Comparison of ENCODE assay signal across 8 cellular contexts in genomic region chr4:183504930-183505555, GRCh38. TPM values are rescaled to one million over a fixed set of nuclear protein-coding genes. Genes with fewer than 3 reads are reported as not detected.
DNase-seq lines count a peak whose midpoint lies in the region; ATAC-seq, FAIRE-seq and TF ChIP-seq lines count a peak whose summit lies in the region.

Gene ING2, plus strand, starts transcription at chr4:183505058. Its CDS starts 138 bp downstream, at chr4:183505196.

- no peak for FAIRE-seq in keratinocyte (lab: Jason Lieb, UNC)

- H3K27me3 ChIP-seq in PC-9 (ENCODE audit: insufficient read depth, low read depth) (no peaks in the 10 kb centered on the region), keratinocyte (ENCODE audit: control insufficient read depth, extremely low read depth, insufficient read depth, low read length) (no peaks in the 10 kb centered on the region)

- dilution Hi-C loops in keratinocyte (cut with MboI; ENCODE audit: extremely low pct_ligation_motif_present, low sequenced_read_pairs), result no loop called here

- H3K9me1 ChIP-seq in keratinocyte (ENCODE audit: control insufficient read depth, extremely low read depth, insufficient read depth, low read length), result no peaks in the 10 kb centered on the region

- H3K4me2 ChIP-seq in PC-9 (peak within 1 kb of the TSS; percentile 91), keratinocyte (ENCODE audit: control insufficient read depth, extremely low read depth, insufficient read depth, low read depth, low read length) (peak within 1 kb of the TSS; percentile 59)

- intact Hi-C loops in PC-9 (cut with micrococcal nuclease; ENCODE audit: unreplicated experiment), result loop anchor here (1.0 to 5.0 kb wide), 5 partner anchors 12 to 154 kb away; partner anchors contain the start of genes CDKN2AIP, RWDD4 and TRAPPC11

- no peaks in the 10 kb centered on the region for H3K9me2 ChIP-seq in PC-9 (ENCODE audit: insufficient read depth)

- H4K20me1 ChIP-seq in PC-9 (ENCODE audit: insufficient read depth) (no peaks in the 10 kb centered on the region), keratinocyte (ENCODE audit: control insufficient read depth, extremely low read depth, insufficient read depth, low read length) (no peaks in the 10 kb centered on the region)

- TF ChIP-seq CTCF in PC-9 (conservative IDR thresholded peaks at IDR 0.05), result no peak
- TF ChIP-seq CTCF in keratinocyte (optimal IDR thresholded peaks at IDR 0.05 in 1 of 3, IDR thresholded peaks at IDR 0.05 in 1 of 3, conservative IDR thresholded peaks at IDR 0.05 in 1 of 3; ENCODE audit: extremely low read depth in 1 of 3, insufficient read depth in 2 of 3, low read length in 3 of 3), result no peak

- CTCF ChIA-PET in PC-9 (lab: Charles Lee), result interaction anchor here (0.6 kb wide), 1 partner anchor 741 kb away, joined by 3 read pairs; no protein-coding TSS in a partner anchor

- H3K9me3 ChIP-seq in PC-9 (ENCODE audit: insufficient read depth, low read depth), result no peaks in the 10 kb centered on the region
- H3K9me3 ChIP-seq in keratinocyte (ENCODE audit: control insufficient read depth, low read depth, low read length), result no peaks in the 10 kb centered on the region

- H3F3A ChIP-seq in PC-9 (ENCODE audit: insufficient read depth, low read depth), result no peaks in the 10 kb centered on the region; the same call in 1 of the 2 replicates

- no TSS peak for BruUV-seq in PC-9 (replicated peaks; lab: Mats Ljungman, UMichigan)

- in situ Hi-C loops in T47D (cut with HindIII; ENCODE audit: low pct_unique_long_range_greater_than_20kb, low sequenced_read_pairs), result no loop called here

- H3K79me2 ChIP-seq in PC-9 (ENCODE audit: low read depth), result peaks cover 44% of the 10 kb centered on the region
- peaks cover 47% of the 10 kb centered on the region for H3K79me2 ChIP-seq in keratinocyte (ENCODE audit: control insufficient read depth, insufficient read depth, low read length)

- H3K36me3 ChIP-seq in PC-9 (ENCODE audit: low read depth) (no peaks in the 10 kb centered on the region), keratinocyte (ENCODE audit: control insufficient read depth in 2 of 2, extremely low read depth in 1 of 2, insufficient read depth in 2 of 2, low read length in 2 of 2) (no peaks in the 10 kb centered on the region)

- peak; percentile 81 for DNase-seq in NCI-H748 (lab: John Stamatoyannopoulos, UW; ENCODE audit: unreplicated experiment)
- DNase-seq in NCI-H748 treated with DMSO at 0.1 percent for 48 hours (lab: John Stamatoyannopoulos, UW), result no peak
- peak; percentile 67 for DNase-seq in HPDE6-E6E7 (ENCODE audit: extremely low spot score)
- DNase-seq in PC-9, result peak in 1 of 2 experiments; percentile 42
- DNase-seq in T47D (ENCODE audit: low read depth in 1 of 2, low spot score in 1 of 2), result peak; percentile 54 to 57
- DNase-seq in keratinocyte (ENCODE audit: low read depth, low spot score), result no peak
- peak; percentile 77 for DNase-seq in stimulated activated CD8-positive, alpha-beta memory T cell treated with anti-CD3 and anti-CD28 coated beads, Interleukin-4, amount 100 ng/mL, for 24 hours (ENCODE audit: low read depth)

- ATAC-seq in GM21390 (IDR thresholded peaks at IDR 0.05; ENCODE audit: unreplicated experiment), result peak; percentile 47

- peak within 1 kb of the TSS; percentile 90 for H3K9ac ChIP-seq in keratinocyte (ENCODE audit: control insufficient read depth, extremely low read depth, insufficient read depth, low read length)

- H3K27ac ChIP-seq in PC-9, result peak within 1 kb of the TSS; percentile 71
- H3K27ac ChIP-seq in keratinocyte (ENCODE audit: control insufficient read depth, insufficient read depth, low read length), result peak within 1 kb of the TSS; percentile 90

- POLR2A ChIA-PET in PC-9 (lab: Charles Lee; ENCODE audit: unreplicated experiment), result no interaction called here

- H2AFZ ChIP-seq in PC-9 (peak within 1 kb of the TSS; percentile 95), keratinocyte (ENCODE audit: control insufficient read depth, low read length) (peak within 1 kb of the TSS; percentile 95)

- peak within 1 kb of the TSS; percentile 63 for H3K4me3 ChIP-seq in PC-9
- peak within 1 kb of the TSS; percentile 88 to 96 (median 94) for H3K4me3 ChIP-seq in keratinocyte (ENCODE audit: control insufficient read depth in 2 of 3, extremely low read depth in 1 of 3, insufficient read depth in 2 of 3, low read depth in 1 of 3, low read length in 3 of 3)

- H3K4me1 ChIP-seq in PC-9 (replicated peaks; ENCODE audit: insufficient read depth) (peaks cover 11% of the 10 kb centered on the region), keratinocyte (ENCODE audit: control insufficient read depth, extremely low read depth, insufficient read depth, low read length) (peaks cover 14% of the 10 kb centered on the region)

RNA-seq across cellular contexts. Expression of gene ING2, which starts in this region (rescaled TPM):
- 10.6 and 11.6 TPM in 2 replicates for total RNA-seq in PC-9 (2021)
- 8.8 to 16.1 TPM (median 12.1 TPM) in 3 replicates for polyA plus RNA-seq in keratinocyte
- 16.9 TPM for polyA plus RNA-seq in keratinocyte (2011; ENCODE audit: low read depth)
- polyA plus RNA-seq in keratinocyte (2011; cell fraction: cytosol; rRNA removed), result 12.8 and 17.5 TPM in 2 replicates
- polyA plus RNA-seq in keratinocyte (2011; cell fraction: nucleus; rRNA removed), result 7.0 and 9.0 TPM in 2 replicates
- polyA plus RNA-seq in keratinocyte (2012; ENCODE audit: low replicate concordance), result 13.7 and 15.0 TPM in 2 replicates
- polyA minus RNA-seq in keratinocyte, result 0.92 to 2.4 TPM in 2 of 3 replicates, not detected in the other
- 4.6 TPM for polyA minus RNA-seq in keratinocyte (2011; cell fraction: cytosol; rRNA and poly(A)+ RNA removed)
- 0.53 and 2.1 TPM in 2 replicates for polyA minus RNA-seq in keratinocyte (2011; cell fraction: nucleus; rRNA and poly(A)+ RNA removed)

Comparison
In these comparisons a context has a peak if more than half of its experiments do, and no peak if none do; other contexts are left out.
1. DNase-seq: peak in NCI-H748 (single experiment), HPDE6-E6E7 (single experiment), T47D (2 of 2) and stimulated activated CD8-positive, alpha-beta memory T cell treated with anti-CD3 and anti-CD28 coated beads, Interleukin-4, amount 100 ng/mL, for 24 hours (single experiment); none in NCI-H748 treated with DMSO at 0.1 percent for 48 hours (single experiment) and keratinocyte (single experiment).